26 cellular contexts compared by ENCODE assay signal in genomic region chr3:12816521-12817340, GRCh38. TPM values are rescaled to one million over a fixed set of nuclear protein-coding genes. Genes with fewer than 3 reads are reported as not detected.
DNase-seq lines count a peak whose midpoint lies in the region; ATAC-seq and TF ChIP-seq lines count a peak whose summit lies in the region.
"Had no signal": no experiment of that assay in that cellular context is flagged by ENCODE, and none has a peak within 500 bp of the region (broad histone marks: within the 10 kb centered on the region; RNA-seq: fewer than 3 reads in every experiment).

No MANE protein-coding gene starts in this region.

- in situ Hi-C loops in gastrocnemius medialis (cut with MboI; ENCODE audit: low sequenced_read_pairs in 4 of 4), result no loop called here

- H3K4me1 ChIP-seq in left ventricle myocardium inferior (peaks cover 18% of the 10 kb centered on the region), gastrocnemius medialis (peaks cover 10 to 17% of the 10 kb centered on the region in 2 donors), SK-N-SH (ENCODE audit: control insufficient read depth in 1 of 2, insufficient read depth in 2 of 2, low read depth in 1 of 2, low read length in 1 of 2) (peaks cover 0 to 9% of the 10 kb centered on the region in 2 experiments; a peak in 1 of 4 replicates)

- no peaks in the 10 kb centered on the region for H3F3A ChIP-seq in SK-N-SH (replicated peaks; ENCODE audit: insufficient read depth)

- POLR2A ChIA-PET in SK-N-SH (lab: Yijun Ruan, JAX), result interaction anchor here (0.8 to 2.0 kb wide), 3 partner anchors 15 to 25 kb away, joined by 3 to 4 read pairs (median 4); partner anchors contain the start of gene RPL32

- H4K20me1 ChIP-seq in SK-N-SH (ENCODE audit: insufficient read depth), result no peaks in the 10 kb centered on the region

- no peak for TF ChIP-seq EP300 in SK-N-SH (IDR thresholded peaks at IDR 0.05; ENCODE audit: borderline replicate concordance in 1 of 2, low read depth in 1 of 2, low read length in 1 of 2)

- TF ChIP-seq CTCF in left ventricle myocardium inferior (IDR thresholded peaks at IDR 0.05; ENCODE audit: borderline replicate concordance), result no peak
- TF ChIP-seq CTCF in gastrocnemius medialis (IDR thresholded peaks at IDR 0.05 in 4 of 5, conservative IDR thresholded peaks at IDR 0.05 in 1 of 5), result no peak
- no peak for TF ChIP-seq CTCF in SK-N-SH (IDR thresholded peaks at IDR 0.05)

- 89% methylated on average over 14 of the region's 34 CpGs for WGBS in SK-N-SH (ENCODE audit: low lambda C conversion rate)

- no peaks in the 10 kb centered on the region for H3K9me3 ChIP-seq in left ventricle myocardium inferior (replicated peaks)
- H3K9me3 ChIP-seq in gastrocnemius medialis, result no peaks in the 10 kb centered on the region
- no peaks in the 10 kb centered on the region for H3K9me3 ChIP-seq in SK-N-SH
- H3K9me3 ChIP-seq: MG63 had no signal

- CTCF ChIA-PET in SK-N-SH (lab: Yijun Ruan, JAX), result interaction anchor here (1.3 to 1.7 kb wide), 3 partner anchors 14 to 75 kb away, joined by 3 to 6 read pairs (median 4); no protein-coding TSS in a partner anchor

- ATAC-seq in Right ventricle myocardium inferior (peak; percentile 32), gastrocnemius medialis (peak in 1 of 2 donors; percentile 65)

- TF ChIP-seq POLR2A in gastrocnemius medialis (IDR thresholded peaks at IDR 0.05), result no peak

- H2AFZ ChIP-seq in SK-N-SH (ENCODE audit: low read depth), result no peak overlapping the region
- H2AFZ ChIP-seq: GM23338, PC-9 had no signal

- no peak overlapping the region for H3K4me2 ChIP-seq in SK-N-SH
- H3K4me2 ChIP-seq: GM23338, PC-9 had no signal

- DNase-seq in Right ventricle myocardium inferior (ENCODE audit: missing footprints), result no peak
- DNase-seq in cardiac septum (ENCODE audit: low spot score), result no peak
- DNase-seq in cerebellar cortex (ENCODE audit: low spot score), result peak; percentile 65
- DNase-seq in left ventricle myocardium inferior, result peak; percentile 42
- peak in 1 of 2 donors; percentile 77 for DNase-seq in gastrocnemius medialis
- DNase-seq in cortex of kidney (lab: John Stamatoyannopoulos, UW), result no peak
- no peak for DNase-seq in NCI-H82 treated with DMSO at 0.1 percent for 48 hours (lab: John Stamatoyannopoulos, UW; ENCODE audit: unreplicated experiment)
- DNase-seq in SK-N-SH, result no peak
- DNase-seq: CD4-positive, alpha-beta memory T cell; COR-L47; DMS53; H9; KG1; MG63; NCI-H2029; NCI-H446 treated with DMSO at 0.1 percent for 48 hours; NCI-H526; NCI-H82; PC-9; SHP77 had no signal

- no peak overlapping the region for H3K9ac ChIP-seq in SK-N-SH

- H3K9me2 ChIP-seq in SK-N-SH, result no peaks in the 10 kb centered on the region

- H3K79me2 ChIP-seq in SK-N-SH (ENCODE audit: insufficient read depth), result no peaks in the 10 kb centered on the region

- intact Hi-C loops in Right ventricle myocardium inferior (cut with DNase I), result no loop called here
- intact Hi-C loops in cardiac septum (cut with DNase I), result no loop called here
- intact Hi-C loops in left ventricle myocardium inferior (cut with micrococcal nuclease), result no loop called here
- intact Hi-C loops in gastrocnemius medialis (cut with DNase I; ENCODE audit: low total_unique reads), result no loop called here

- H3K27ac ChIP-seq in left ventricle myocardium inferior (replicated peaks) (peak overlapping the region; percentile 60), gastrocnemius medialis (peak overlapping the region; percentile 12 to 74 (median 40)), SK-N-SH (ENCODE audit: low read depth in 2 of 2, low read length in 1 of 2) (peak overlapping the region in 1 of 2 experiments; percentile 11; a peak in 1 of 4 replicates)
- H3K27ac ChIP-seq: 22Rv1, PC-9 had no signal

- H3K27me3 ChIP-seq in left ventricle myocardium inferior (ENCODE audit: low read depth) (no peaks in the 10 kb centered on the region), gastrocnemius medialis (no peaks in the 10 kb centered on the region), SK-N-SH (ENCODE audit: insufficient read depth) (no peaks in the 10 kb centered on the region)
- H3K27me3 ChIP-seq: MG63 had no signal

- no peak for TF ChIP-seq RAD21 in SK-N-SH (IDR thresholded peaks at IDR 0.05; ENCODE audit: low read length)

- H3K36me3 ChIP-seq in left ventricle myocardium inferior (peaks cover 78% of the 10 kb centered on the region), gastrocnemius medialis (peaks cover 2 to 60% of the 10 kb centered on the region in 2 donors), SK-N-SH (replicated peaks in 1 of 2; ENCODE audit: control insufficient read depth in 1 of 2, insufficient read depth in 2 of 2, low read length in 1 of 2) (no peaks in the 10 kb centered on the region)
- H3K36me3 ChIP-seq: MG63 had no signal

- H3K4me3 ChIP-seq in left ventricle myocardium inferior, result no peak overlapping the region
- no peak overlapping the region for H3K4me3 ChIP-seq in gastrocnemius medialis
- no peak overlapping the region for H3K4me3 ChIP-seq in SK-N-SH (ENCODE audit: low read depth in 2 of 2, low read length in 1 of 2)
- H3K4me3 ChIP-seq: GM23338, MG63, PC-9 had no signal

TF ChIP-seq in SK-N-SH, 30 proteins besides CTCF, POLR2A, EP300 and RAD21 (continues in another document):
- no peak for TF ChIP-seq FOSL2 (IDR thresholded peaks at IDR 0.05; ENCODE audit: borderline replicate concordance, low read depth)
- no peak for TF ChIP-seq TEAD4 (IDR thresholded peaks at IDR 0.05; ENCODE audit: borderline replicate concordance, insufficient read depth)
- TF ChIP-seq YY1 (IDR thresholded peaks at IDR 0.05; ENCODE audit: low read depth), result no peak
- TF ChIP-seq ZBTB33 (IDR thresholded peaks at IDR 0.05; ENCODE audit: borderline replicate concordance, low read depth), result no peak
- TF ChIP-seq, protein P1, sequence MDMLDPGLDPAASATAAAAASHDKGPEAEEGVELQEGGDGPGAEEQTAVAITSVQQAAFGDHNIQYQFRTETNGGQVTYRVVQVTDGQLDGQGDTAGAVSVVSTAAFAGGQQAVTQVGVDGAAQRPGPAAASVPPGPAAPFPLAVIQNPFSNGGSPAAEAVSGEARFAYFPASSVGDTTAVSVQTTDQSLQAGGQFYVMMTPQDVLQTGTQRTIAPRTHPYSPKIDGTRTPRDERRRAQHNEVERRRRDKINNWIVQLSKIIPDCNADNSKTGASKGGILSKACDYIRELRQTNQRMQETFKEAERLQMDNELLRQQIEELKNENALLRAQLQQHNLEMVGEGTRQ (IDR thresholded peaks at IDR 0.05; ENCODE audit: borderline replicate concordance, low read depth, low read length), result no peak
- TF ChIP-seq SMC3 (IDR thresholded peaks at IDR 0.05; ENCODE audit: low read depth, low read length), result no peak
- TF ChIP-seq GABPA (IDR thresholded peaks at IDR 0.05; ENCODE audit: low read depth), result no peak
- TF ChIP-seq, protein P2, sequence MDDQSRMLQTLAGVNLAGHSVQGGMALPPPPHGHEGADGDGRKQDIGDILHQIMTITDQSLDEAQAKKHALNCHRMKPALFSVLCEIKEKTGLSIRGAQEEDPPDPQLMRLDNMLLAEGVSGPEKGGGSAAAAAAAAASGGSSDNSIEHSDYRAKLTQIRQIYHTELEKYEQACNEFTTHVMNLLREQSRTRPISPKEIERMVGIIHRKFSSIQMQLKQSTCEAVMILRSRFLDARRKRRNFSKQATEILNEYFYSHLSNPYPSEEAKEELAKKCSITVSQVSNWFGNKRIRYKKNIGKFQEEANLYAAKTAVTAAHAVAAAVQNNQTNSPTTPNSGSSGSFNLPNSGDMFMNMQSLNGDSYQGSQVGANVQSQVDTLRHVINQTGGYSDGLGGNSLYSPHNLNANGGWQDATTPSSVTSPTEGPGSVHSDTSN (IDR thresholded peaks at IDR 0.05), result no peak
- TF ChIP-seq FOXJ3 (CRISPR knock-in tag; IDR thresholded peaks at IDR 0.05), result no peak
- no peak for TF ChIP-seq MXI1 (IDR thresholded peaks at IDR 0.05; ENCODE audit: low read depth, low read length)
- no peak for TF ChIP-seq POLR2AphosphoS5 (IDR thresholded peaks at IDR 0.05; ENCODE audit: low read depth, low read length)

RNA-seq across cellular contexts. Expression of gene CAND2, which starts 20.3 kb away (rescaled TPM):
- total RNA-seq in Right ventricle myocardium inferior, result 56.7 TPM
- total RNA-seq in cardiac septum, result 62.6 TPM
- 76.2 TPM for total RNA-seq in left ventricle myocardium inferior
- total RNA-seq in gastrocnemius medialis, result 100 to 1,000 TPM; 133 to 308 (median 181) TPM
- polyA plus RNA-seq in SK-N-SH (2012; rRNA removed), result 1.5 TPM in 2 replicates
- 0.91 and 1.3 TPM in 2 replicates for polyA plus RNA-seq in SK-N-SH (2012; cell fraction: cytosol; rRNA removed)
- 4.4 and 5.9 TPM in 2 replicates for polyA plus RNA-seq in SK-N-SH (2012; cell fraction: nucleus; rRNA removed)

RNA-seq across cellular contexts. Expression of gene RPL32, which starts 24.6 kb away (rescaled TPM):
- 953 TPM for total RNA-seq in Right ventricle myocardium inferior
- 722 TPM for total RNA-seq in cardiac septum
- total RNA-seq in left ventricle myocardium inferior, result 880 TPM
- 1,000 to 10,000 TPM in 2 of 4 donors, 100 to 1,000 TPM in 2; 765 to 1,204 (median 990) TPM for total RNA-seq in gastrocnemius medialis
- 2,077 and 2,311 TPM in 2 replicates for polyA plus RNA-seq in SK-N-SH (2012; rRNA removed)
- 2,462 and 2,641 TPM in 2 replicates for polyA plus RNA-seq in SK-N-SH (2012; cell fraction: cytosol; rRNA removed)
- 576 and 604 TPM in 2 replicates for polyA plus RNA-seq in SK-N-SH (2012; cell fraction: nucleus; rRNA removed)

RNA-seq across cellular contexts. Expression of gene TMEM40, which starts 57.7 kb away (rescaled TPM):
- total RNA-seq in Right ventricle myocardium inferior (4.2 TPM), cardiac septum (0.54 TPM), left ventricle myocardium inferior (4.5 TPM), gastrocnemius medialis (1 to 10 TPM in 1 of 4 donors, under 1 TPM in 1, not detected in 2; 0.62 to 1.2 TPM)
- 0.05 and 0.11 TPM in 2 replicates for polyA plus RNA-seq in SK-N-SH (2012; rRNA removed)
- 0.09 and 0.24 TPM in 2 replicates for polyA plus RNA-seq in SK-N-SH (2012; cell fraction: cytosol; rRNA removed)
- polyA plus RNA-seq in SK-N-SH (2012; cell fraction: nucleus; rRNA removed), result 0.02 and 0.06 TPM in 2 replicates
- total RNA-seq: CD4-positive, alpha-beta memory T cell; Daoy; H9; HT1080; RPMI7951; SK-MEL-5 had no signal
- polyA plus RNA-seq: CD4-positive, alpha-beta memory T cell had no signal

Comparison
In these comparisons a context has a peak if more than half of its experiments do, and no peak if none do; other contexts are left out.
1. DNase-seq: peak in cerebellar cortex (single experiment) and left ventricle myocardium inferior (single experiment); none in Right ventricle myocardium inferior (single experiment), cardiac septum (single experiment), cortex of kidney (single experiment), NCI-H82 treated with DMSO at 0.1 percent for 48 hours (single experiment) and SK-N-SH (single experiment).